In genomic region chr6:167487706-167488664, GRCh38 we compare ENCODE assay signal across 13 cellular contexts.
"Had no signal": no experiment of that assay in that cellular context is flagged by ENCODE, and none has a peak within 500 bp of the region (broad histone marks: within the 10 kb centered on the region; RNA-seq: fewer than 3 reads in every experiment).

No MANE protein-coding gene starts in this region.

- H3K4me1 Mint-ChIP-seq: activated CD8-positive, alpha-beta memory T cell treated with anti-CD3 and anti-CD28 coated beads, Interleukin-2, amount 10 ng/mL, durations not matched to agents 7 days and 5 days; naive thymus-derived CD8-positive, alpha-beta T cell had no signal

- H3K9me3 ChIP-seq: colonic mucosa, mucosa of descending colon, upper lobe of left lung had no signal

- H3K4me3 ChIP-seq: colonic mucosa, mucosa of descending colon, upper lobe of left lung had no signal

- H3K27ac ChIP-seq: colonic mucosa, foreskin keratinocyte, upper lobe of left lung had no signal

- H3K27ac Mint-ChIP-seq: activated CD8-positive, alpha-beta memory T cell treated with anti-CD3 and anti-CD28 coated beads, Interleukin-2, amount 10 ng/mL, durations not matched to agents 7 days and 5 days; naive thymus-derived CD8-positive, alpha-beta T cell had no signal

- ATAC-seq: activated CD8-positive, alpha-beta memory T cell treated with anti-CD3 and anti-CD28 coated beads, Interleukin-2, amount 10 ng/mL, durations not matched to agents 7 days and 5 days; activated T-cell treated with anti-CD3 and anti-CD28 coated beads, Interleukin-2, amount 50 U/mL, for 4 hours; foreskin keratinocyte; mucosa of descending colon; naive thymus-derived CD8-positive, alpha-beta T cell; stimulated activated naive CD8-positive, alpha-beta T cell treated with anti-CD3 and anti-CD28 coated beads, Interleukin-15, Interleukin-2, amounts not matched to agents 100 U/mL and 50 U/mL, for 24 hours had no signal

- H3K4me3 Mint-ChIP-seq: activated CD8-positive, alpha-beta memory T cell treated with anti-CD3 and anti-CD28 coated beads, Interleukin-2, amount 10 ng/mL, durations not matched to agents 7 days and 5 days; activated T-cell treated with anti-CD3 and anti-CD28 coated beads, Interleukin-2, amount 50 U/mL, for 4 hours; naive thymus-derived CD8-positive, alpha-beta T cell had no signal

- H3K9me3 Mint-ChIP-seq: activated T-cell treated with anti-CD3 and anti-CD28 coated beads, Interleukin-2, amount 50 U/mL, for 4 hours; naive thymus-derived CD8-positive, alpha-beta T cell had no signal

- H3K36me3 ChIP-seq: colonic mucosa, upper lobe of left lung had no signal

- DNase-seq: activated CD8-positive, alpha-beta memory T cell treated with anti-CD3 and anti-CD28 coated beads, Interleukin-2, amount 10 ng/mL, durations not matched to agents 7 days and 5 days; activated naive CD4-positive, alpha-beta T cell treated with Interleukin-2 at 50 U/mL for 16 hours; activated T-cell treated with anti-CD3 and anti-CD28 coated beads, Interleukin-2, amount 50 U/mL, for 4 hours; caudate nucleus; colonic mucosa; effector CD4-positive, alpha-beta T cell; foreskin keratinocyte; mammary epithelial cell; mucosa of descending colon; naive thymus-derived CD8-positive, alpha-beta T cell; stimulated activated CD4-positive, alpha-beta T cell treated with anti-CD3 and anti-CD28 coated beads, Interleukin-2, amount 100 ng/mL, for 48 hours; stimulated activated naive CD8-positive, alpha-beta T cell treated with anti-CD3 and anti-CD28 coated beads, Interleukin-15, Interleukin-2, amounts not matched to agents 100 U/mL and 50 U/mL, for 24 hours; upper lobe of left lung had no signal

- H3K36me3 Mint-ChIP-seq: activated CD8-positive, alpha-beta memory T cell treated with anti-CD3 and anti-CD28 coated beads, Interleukin-2, amount 10 ng/mL, durations not matched to agents 7 days and 5 days; naive thymus-derived CD8-positive, alpha-beta T cell had no signal

- H3K27me3 ChIP-seq: colonic mucosa, foreskin keratinocyte, upper lobe of left lung had no signal

- H3K4me1 ChIP-seq: colonic mucosa, foreskin keratinocyte, upper lobe of left lung had no signal
